1 cellular context compared by ENCODE assay signal in genomic region chr20:50721881-50722281, GRCh38.
TF ChIP-seq lines count a peak whose summit lies in the region.

No MANE protein-coding gene starts in this region.

TF ChIP-seq in HepG2, 621 proteins besides CTCF, POLR2A, EP300 and RAD21 (continued from another document):
- TF ChIP-seq ZNF687 (CRISPR knock-in tag; IDR thresholded peaks at IDR 0.05) (peak; percentile 37; the same call in 1 of the 2 replicates), PRPF4 (IDR thresholded peaks at IDR 0.05; ENCODE audit: low read depth, low read length, poor library complexity, severe bottlenecking) (no peak), NRL (CRISPR knock-in tag; IDR thresholded peaks at IDR 0.05; ENCODE audit: borderline replicate concordance) (0 out of 2 replicates have a peak, but pooled peaks have one; percentile 28), ZMYM3 (CRISPR knock-in tag; IDR thresholded peaks at IDR 0.05) (peak; percentile 46; the same call in 1 of the 2 replicates), ZBTB3 (CRISPR knock-in tag; IDR thresholded peaks at IDR 0.05; ENCODE audit: borderline replicate concordance, low read depth) (no peak)
